Comparison of ENCODE assay signal across 1 cellular context in genomic region chr19:1406818-1407661, GRCh38.
A peak's percentile ranks its signal among the peaks of the same experiment; 100 is the strongest.
TF ChIP-seq lines count a peak whose summit lies in the region.

Gene DAZAP1, plus strand, starts transcription at chr19:1407586. Its CDS starts 188 bp downstream, at chr19:1407774.

TF ChIP-seq in HepG2, 621 proteins besides CTCF, POLR2A, EP300 and RAD21 (continued from another document and continues in another):
- TF ChIP-seq ZNF280B (CRISPR knock-in tag; IDR thresholded peaks at IDR 0.05; ENCODE audit: borderline replicate concordance) (0 out of 2 replicates have a peak, but pooled peaks have one; percentile 9), ZBTB46 (CRISPR knock-in tag; IDR thresholded peaks at IDR 0.05; ENCODE audit: borderline replicate concordance) (no peak), NR0B2 (CRISPR knock-in tag; IDR thresholded peaks at IDR 0.05) (peak; percentile 72), ZNF414 (CRISPR knock-in tag; IDR thresholded peaks at IDR 0.05) (no peak), RBM22 (optimal IDR thresholded peaks at IDR 0.05; ENCODE audit: low read length) (no peak), SOX5 (CRISPR knock-in tag; IDR thresholded peaks at IDR 0.05; ENCODE audit: borderline replicate concordance) (no peak), ZZZ3 (CRISPR knock-in tag; IDR thresholded peaks at IDR 0.05; ENCODE audit: borderline replicate concordance) (no peak), MBNL3 (CRISPR knock-in tag; conservative IDR thresholded peaks at IDR 0.05) (no peak), PRPF4 (IDR thresholded peaks at IDR 0.05; ENCODE audit: low read depth, low read length, poor library complexity, severe bottlenecking) (no peak), NBN (conservative IDR thresholded peaks at IDR 0.05) (no peak), MIER3 (CRISPR knock-in tag; IDR thresholded peaks at IDR 0.05; ENCODE audit: borderline replicate concordance) (0 out of 2 replicates have a peak, but pooled peaks have one; percentile 40), ARNT (IDR thresholded peaks at IDR 0.05) (no peak), ZBTB4 (CRISPR knock-in tag; IDR thresholded peaks at IDR 0.05; ENCODE audit: borderline replicate concordance) (no peak), ZNF589 (CRISPR knock-in tag; conservative IDR thresholded peaks at IDR 0.05) (no peak), TRIM24 (CRISPR knock-in tag; IDR thresholded peaks at IDR 0.05) (no peak), SMAD3 (CRISPR knock-in tag; IDR thresholded peaks at IDR 0.05) (no peak), HNF4A (CRISPR knock-in tag; IDR thresholded peaks at IDR 0.05) (no peak), RFX5 (IDR thresholded peaks at IDR 0.05; ENCODE audit: low read depth, low read length) (no peak), PLRG1 (conservative IDR thresholded peaks at IDR 0.05) (no peak), ARNT2 (CRISPR knock-in tag; IDR thresholded peaks at IDR 0.05; ENCODE audit: low read depth) (peak; percentile 81), CHD4 (IDR thresholded peaks at IDR 0.05; ENCODE audit: borderline replicate concordance, low read length) (peak; percentile 96; the same call in 1 of the 2 replicates), ZNF331 (CRISPR knock-in tag; IDR thresholded peaks at IDR 0.05) (peak; percentile 55; the same call in 1 of the 2 replicates), ZNF749 (CRISPR knock-in tag; IDR thresholded peaks at IDR 0.05; ENCODE audit: borderline replicate concordance) (peak; percentile 24; the same call in 1 of the 2 replicates), ZNF383 (CRISPR knock-in tag; IDR thresholded peaks at IDR 0.05; ENCODE audit: borderline replicate concordance) (no peak), CSRNP2 (CRISPR knock-in tag; conservative IDR thresholded peaks at IDR 0.05; ENCODE audit: low read depth) (no peak), POGZ (CRISPR knock-in tag; IDR thresholded peaks at IDR 0.05) (no peak), NFRKB (IDR thresholded peaks at IDR 0.05) (no peak), HMGXB4 (CRISPR knock-in tag; IDR thresholded peaks at IDR 0.05; ENCODE audit: borderline replicate concordance in 1 of 2, low read depth in 1 of 2) (peak; percentile 83 to 90), ZNF432 (CRISPR knock-in tag; IDR thresholded peaks at IDR 0.05; ENCODE audit: borderline replicate concordance) (no peak), REXO4 (CRISPR knock-in tag; IDR thresholded peaks at IDR 0.05; ENCODE audit: borderline replicate concordance) (no peak), ZNF740 (CRISPR knock-in tag; IDR thresholded peaks at IDR 0.05) (0 out of 2 replicates have a peak, but pooled peaks have one; percentile 22), ZNF652 (CRISPR knock-in tag; IDR thresholded peaks at IDR 0.05; ENCODE audit: borderline replicate concordance, low read depth) (peak; percentile 75; the same call in 1 of the 2 replicates), TEAD3 (CRISPR knock-in tag; optimal IDR thresholded peaks at IDR 0.05; ENCODE audit: borderline replicate concordance) (no peak), ZKSCAN8 (CRISPR knock-in tag; IDR thresholded peaks at IDR 0.05; ENCODE audit: borderline replicate concordance) (no peak), CEBPZ (IDR thresholded peaks at IDR 0.05; ENCODE audit: low read length) (no peak), MXD3 (CRISPR knock-in tag; IDR thresholded peaks at IDR 0.05) (peak; percentile 55; the same call in 1 of the 2 replicates), HNF1A (IDR thresholded peaks at IDR 0.05; ENCODE audit: low read depth) (no peak), HNF1A (CRISPR knock-in tag; IDR thresholded peaks at IDR 0.05; ENCODE audit: borderline replicate concordance) (0 out of 2 replicates have a peak, but pooled peaks have one; percentile 34), XBP1 (CRISPR knock-in tag; IDR thresholded peaks at IDR 0.05) (no peak), SMAD1 (CRISPR knock-in tag; IDR thresholded peaks at IDR 0.05; ENCODE audit: borderline replicate concordance, low read depth) (no peak), NFYB (CRISPR knock-in tag; IDR thresholded peaks at IDR 0.05) (peak; percentile 74), KLF15 (CRISPR knock-in tag; IDR thresholded peaks at IDR 0.05; ENCODE audit: borderline replicate concordance) (no peak)
